ENCODE assay signal across 16 cellular contexts in the genomic region with DNA sequence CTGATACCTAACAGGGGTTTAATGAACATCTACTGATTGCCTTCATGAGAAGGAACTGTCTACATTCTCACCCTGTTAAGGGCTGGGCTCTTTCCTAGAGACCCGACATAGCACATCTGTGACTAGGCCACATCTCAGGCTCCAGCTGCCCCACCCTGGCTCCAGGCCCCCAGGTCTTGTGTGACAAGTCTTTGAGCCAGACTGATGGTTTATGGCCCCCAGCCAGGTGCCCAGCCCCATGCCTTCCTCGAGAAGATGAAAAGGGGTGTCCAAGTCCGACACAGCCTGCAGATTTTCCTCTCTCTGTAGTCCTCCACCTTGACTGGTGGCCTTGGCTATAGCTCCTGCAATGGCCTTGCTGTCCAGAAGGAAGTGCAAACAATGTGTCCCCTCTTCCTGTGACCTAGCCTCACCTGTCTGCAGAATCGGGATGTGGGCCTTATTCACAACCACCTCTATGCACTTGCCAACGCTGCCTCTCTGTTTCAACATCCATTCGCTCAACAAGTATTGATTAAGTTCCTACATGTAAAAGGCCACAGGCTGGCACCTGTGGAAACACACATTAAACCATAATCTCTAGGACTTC. TPM values are rescaled to one million over a fixed set of nuclear protein-coding genes. Genes with fewer than 3 reads are reported as not detected.
DNase-seq lines count a peak whose midpoint lies in the region; ATAC-seq, FAIRE-seq and TF ChIP-seq lines count a peak whose summit lies in the region.
"Had no signal": no experiment of that assay in that cellular context is flagged by ENCODE, and none has a peak within 500 bp of the region (broad histone marks: within the 10 kb centered on the region; RNA-seq: fewer than 3 reads in every experiment).

No MANE protein-coding gene starts in this region.

- H4K20me1 ChIP-seq in mammary epithelial cell (ENCODE audit: insufficient read depth, low read length) = peaks cover 18% of the 10 kb centered on the region

- H3K27me3 ChIP-seq in mammary epithelial cell (ENCODE audit: insufficient read depth, low read length) (no peaks in the 10 kb centered on the region), muscle layer of duodenum (ENCODE audit: low read depth, low read length) (no peaks in the 10 kb centered on the region), uterus (no peaks in the 10 kb centered on the region), small intestine (ENCODE audit: control insufficient read depth in 2 of 2, insufficient read depth in 2 of 2, low read length in 2 of 2) (no peaks in the 10 kb centered on the region)
- H3K27me3 ChIP-seq: body of pancreas, upper lobe of right lung had no signal

- H3K36me3 ChIP-seq in mammary epithelial cell (ENCODE audit: insufficient read depth, low read length) (peaks cover 40% of the 10 kb centered on the region), muscle layer of duodenum (ENCODE audit: control insufficient read depth in 1 of 2, insufficient read depth in 2 of 2, low read length in 2 of 2) (peaks cover 17% of the 10 kb centered on the region in 2 donors), uterus (no peaks in the 10 kb centered on the region), small intestine (ENCODE audit: control insufficient read depth in 2 of 2, insufficient read depth in 2 of 2, low read length in 2 of 2) (no peaks in the 10 kb centered on the region)

- in situ Hi-C loops in mammary epithelial cell (cut with MboI; ENCODE audit: low sequenced_read_pairs in 2 of 2) = no loop called here

- no TSS peak for BruUV-seq in mammary epithelial cell (replicated peaks; lab: Mats Ljungman, UMichigan)

- H3K4me1 ChIP-seq in mammary epithelial cell (ENCODE audit: insufficient read depth, low read length) = peaks cover 67% of the 10 kb centered on the region
- peaks cover 21 to 68% of the 10 kb centered on the region in 2 donors for H3K4me1 ChIP-seq in muscle layer of duodenum (ENCODE audit: control insufficient read depth in 1 of 2, insufficient read depth in 2 of 2, low read length in 2 of 2)
- peaks cover 21 to 32% of the 10 kb centered on the region in 2 donors for H3K4me1 ChIP-seq in uterus
- H3K4me1 ChIP-seq in small intestine (ENCODE audit: control insufficient read depth in 2 of 2, insufficient read depth in 1 of 2, low read depth in 1 of 2, low read length in 1 of 2) = peaks cover 0 to 8% of the 10 kb centered on the region in 2 donors

- no peak for TF ChIP-seq POLR2A in uterus (IDR thresholded peaks at IDR 0.05)

- DNase-seq in activated naive CD4-positive, alpha-beta T cell treated with anti-CD3 and anti-CD28 coated beads, Interleukin-2, amount 10 ng/mL, durations not matched to agents 7 days and 5 days = no peak
- DNase-seq in mammary epithelial cell (no peak), uterus (no peak), T-helper 9 cell (no peak), small intestine (no peak), natural killer cell (no peak)
- DNase-seq: ACHN; activated CD8-positive, alpha-beta memory T cell treated with anti-CD3 and anti-CD28 coated beads, Interleukin-2, amount 50 U/mL, for 48 hours; body of pancreas; GOT3; NCI-H1092 treated with DMSO at 0.1 percent for 48 hours; NCI-H510A treated with DMSO at 0.1 percent for 48 hours; upper lobe of right lung had no signal

- H3K4me1 Mint-ChIP-seq in activated naive CD4-positive, alpha-beta T cell treated with anti-CD3 and anti-CD28 coated beads, Interleukin-2, amount 50 U/mL, for 24 hours = peaks cover 65% of the 10 kb centered on the region
- H3K4me1 Mint-ChIP-seq in activated naive CD4-positive, alpha-beta T cell treated with anti-CD3 and anti-CD28 coated beads, Interleukin-2, amount 10 ng/mL, durations not matched to agents 7 days and 5 days = peaks cover 61% of the 10 kb centered on the region
- H3K4me1 Mint-ChIP-seq in natural killer cell = peaks cover 45 to 49% of the 10 kb centered on the region in 2 donors

- H3K27ac ChIP-seq in mammary epithelial cell (ENCODE audit: insufficient read depth, low read depth, low read length) = peak overlapping the region; percentile 81
- H3K27ac ChIP-seq in muscle layer of duodenum (ENCODE audit: low read length) = peak overlapping the region; percentile 97
- H3K27ac ChIP-seq in uterus = peak overlapping the region; percentile 97 to 100
- no peak overlapping the region for H3K27ac ChIP-seq in small intestine (ENCODE audit: low read depth in 1 of 2, low read length in 1 of 2)
- H3K27ac ChIP-seq: upper lobe of right lung had no signal

- no peak overlapping the region for H2AFZ ChIP-seq in mammary epithelial cell (ENCODE audit: low read depth, low read length)

- FAIRE-seq in small intestine (lab: Jason Lieb, UNC) = no peak
- FAIRE-seq: GM12878 had no signal

- peak overlapping the region; percentile 85 for H3K4me2 ChIP-seq in mammary epithelial cell (ENCODE audit: insufficient read depth, low read depth, low read length)

- H3K9ac ChIP-seq in mammary epithelial cell (ENCODE audit: insufficient read depth, low read length) = no peak overlapping the region

- 16% methylated on average over 6 of the region's 6 CpGs for WGBS in mammary epithelial cell (ENCODE audit: low coverage, missing lambda C conversion rate)
- whole genome bisulfite sequencing in small intestine, 3 donors = 67 to 73% (median 72%) methylated on average over 6 of the region's 6 CpGs

- peak overlapping the region; percentile 3 to 96 (median 21) for H3K4me3 ChIP-seq in mammary epithelial cell (replicated peaks in 1 of 3; ENCODE audit: insufficient read depth in 1 of 3, low read depth in 2 of 3, low read length in 3 of 3)
- H3K4me3 ChIP-seq in muscle layer of duodenum (ENCODE audit: low read depth in 1 of 2, low read length in 2 of 2) = peak overlapping the region; percentile 70 to 74
- H3K4me3 ChIP-seq in uterus = no peak overlapping the region
- H3K4me3 ChIP-seq in small intestine (ENCODE audit: low read depth in 1 of 2, low read length in 2 of 2) = no peak overlapping the region
- H3K4me3 ChIP-seq: body of pancreas, GM12878, upper lobe of right lung had no signal

- H3K27ac Mint-ChIP-seq in activated naive CD4-positive, alpha-beta T cell treated with anti-CD3 and anti-CD28 coated beads, Interleukin-2, amount 50 U/mL, for 24 hours = peak overlapping the region; percentile 53
- no peak overlapping the region for H3K27ac Mint-ChIP-seq in activated naive CD4-positive, alpha-beta T cell treated with anti-CD3 and anti-CD28 coated beads, Interleukin-2, amount 10 ng/mL, durations not matched to agents 7 days and 5 days
- no peak overlapping the region for H3K27ac Mint-ChIP-seq in natural killer cell

- H3K27me3 Mint-ChIP-seq in activated naive CD4-positive, alpha-beta T cell treated with anti-CD3 and anti-CD28 coated beads, Interleukin-2, amount 50 U/mL, for 24 hours = no peaks in the 10 kb centered on the region
- H3K27me3 Mint-ChIP-seq in activated naive CD4-positive, alpha-beta T cell treated with anti-CD3 and anti-CD28 coated beads, Interleukin-2, amount 10 ng/mL, durations not matched to agents 7 days and 5 days = peaks cover 24% of the 10 kb centered on the region
- H3K27me3 Mint-ChIP-seq in natural killer cell (ENCODE audit: low read depth in 2 of 2) = peaks cover 0 to 3% of the 10 kb centered on the region in 2 donors

- peaks cover 93% of the 10 kb centered on the region for H3K79me2 ChIP-seq in mammary epithelial cell (ENCODE audit: insufficient read depth, low read length)

- intact Hi-C loops in mammary epithelial cell (cut with micrococcal nuclease) (loop anchor here (1.0 kb wide), 1 partner anchor 13 kb away; no protein-coding TSS in a partner anchor), uterus (cut with DNase I; ENCODE audit: low total_unique reads) (loop anchor here (5.0 kb wide), 1 partner anchor 33 kb away; no protein-coding TSS in a partner anchor), natural killer cell (cut with micrococcal nuclease) (no loop called here)

- ATAC-seq in natural killer cell = no peak
- ATAC-seq: body of pancreas, GM12878, upper lobe of right lung had no signal

- CTCF ChIA-PET in activated naive CD4-positive, alpha-beta T cell treated with anti-CD3 and anti-CD28 coated beads, Interleukin-2, amount 10 ng/mL, durations not matched to agents 7 days and 5 days (lab: Charles Lee) = interaction anchor here (1.1 kb wide), 1 partner anchor 62 kb away, joined by 3 read pairs; no protein-coding TSS in a partner anchor
- CTCF ChIA-PET in mammary epithelial cell (lab: Charles Lee; ENCODE audit: low non-redundant PET) = interaction anchor here (0.5 kb wide), 1 partner anchor 519 kb away, joined by 3 read pairs; no protein-coding TSS in a partner anchor

- dilution Hi-C loops in mammary epithelial cell (cut with HindIII; ENCODE audit: low sequenced_read_pairs) = no loop called here

- peaks cover 25% of the 10 kb centered on the region for H3K36me3 Mint-ChIP-seq in activated naive CD4-positive, alpha-beta T cell treated with anti-CD3 and anti-CD28 coated beads, Interleukin-2, amount 50 U/mL, for 24 hours
- peaks cover 63% of the 10 kb centered on the region for H3K36me3 Mint-ChIP-seq in activated naive CD4-positive, alpha-beta T cell treated with anti-CD3 and anti-CD28 coated beads, Interleukin-2, amount 10 ng/mL, durations not matched to agents 7 days and 5 days
- H3K36me3 Mint-ChIP-seq in natural killer cell = no peaks in the 10 kb centered on the region

- H3K9me3 ChIP-seq in mammary epithelial cell (replicated peaks; ENCODE audit: insufficient read depth, low read length) = no peaks in the 10 kb centered on the region
- H3K9me3 ChIP-seq in muscle layer of duodenum (ENCODE audit: control insufficient read depth in 1 of 2, low read length in 2 of 2) = no peaks in the 10 kb centered on the region
- no peaks in the 10 kb centered on the region for H3K9me3 ChIP-seq in uterus
- no peaks in the 10 kb centered on the region for H3K9me3 ChIP-seq in small intestine (ENCODE audit: control insufficient read depth, low read depth)
- H3K9me3 ChIP-seq: body of pancreas, upper lobe of right lung had no signal

- no peaks in the 10 kb centered on the region for H3K9me3 Mint-ChIP-seq in activated naive CD4-positive, alpha-beta T cell treated with anti-CD3 and anti-CD28 coated beads, Interleukin-2, amount 50 U/mL, for 24 hours
- peaks cover 23% of the 10 kb centered on the region for H3K9me3 Mint-ChIP-seq in activated naive CD4-positive, alpha-beta T cell treated with anti-CD3 and anti-CD28 coated beads, Interleukin-2, amount 10 ng/mL, durations not matched to agents 7 days and 5 days
- H3K9me3 Mint-ChIP-seq in natural killer cell = no peaks in the 10 kb centered on the region

- TF ChIP-seq CTCF in mammary epithelial cell (conservative IDR thresholded peaks at IDR 0.05 in 1 of 2, IDR thresholded peaks at IDR 0.05 in 1 of 2; ENCODE audit: extremely low read depth in 1 of 2, insufficient read depth in 1 of 2, low read depth in 1 of 2, low read length in 2 of 2) (no peak), uterus (IDR thresholded peaks at IDR 0.05) (no peak), natural killer cell (IDR thresholded peaks at IDR 0.05) (no peak)

- no peak overlapping the region for H3K4me3 Mint-ChIP-seq in activated naive CD4-positive, alpha-beta T cell treated with anti-CD3 and anti-CD28 coated beads, Interleukin-2, amount 50 U/mL, for 24 hours
- H3K4me3 Mint-ChIP-seq in activated naive CD4-positive, alpha-beta T cell treated with anti-CD3 and anti-CD28 coated beads, Interleukin-2, amount 10 ng/mL, durations not matched to agents 7 days and 5 days = no peak overlapping the region
- H3K4me3 Mint-ChIP-seq in natural killer cell = no peak overlapping the region

RNA-seq across cellular contexts. Expression of a gene that starts 4.2 kb away (rescaled TPM):
- 1,000 to 10,000 TPM in 1 of 2 donors, 100 to 1,000 TPM in 1; 841 to 1,322 TPM for total RNA-seq in mammary epithelial cell
- polyA plus RNA-seq in mammary epithelial cell = 813 TPM
- 1,325 TPM for polyA minus RNA-seq in mammary epithelial cell
- total RNA-seq in uterus = 100 to 1,000 TPM; 147 to 538 (median 343) TPM
- polyA plus RNA-seq in small intestine = 10 to 100 TPM in 2 of 3 donors, 1 to 10 TPM in 1; 6.7 to 55.9 (median 10.3) TPM
- total RNA-seq in natural killer cell = 10 to 100 TPM; 14.9 to 39.5 (median 19.6) TPM

Comparison
In these comparisons a context has a peak if more than half of its experiments do, and no peak if none do; other contexts are left out.
1. H3K27ac ChIP-seq: peak in mammary epithelial cell (single experiment), muscle layer of duodenum (single experiment) and uterus (2 of 2); none in small intestine (0 of 2).
2. H3K4me3 ChIP-seq: peak in mammary epithelial cell (3 of 3) and muscle layer of duodenum (2 of 2); none in uterus (0 of 2) and small intestine (0 of 2).